ENCODE assay signal across 21 cellular contexts in genomic region chr17:2111691-2112090, GRCh38. TPM values are rescaled to one million over a fixed set of nuclear protein-coding genes. Genes with fewer than 3 reads are reported as not detected.
DNase-seq lines count a peak whose midpoint lies in the region; ATAC-seq and TF ChIP-seq lines count a peak whose summit lies in the region.
"Had no signal": no experiment of that assay in that cellular context is flagged by ENCODE, and none has a peak within 500 bp of the region (broad histone marks: within the 10 kb centered on the region; RNA-seq: fewer than 3 reads in every experiment).

No MANE protein-coding gene starts in this region.

- peaks cover 36% of the 10 kb centered on the region for H3K4me1 Mint-ChIP-seq in mesothelial cell of epicardium

- no peak overlapping the region for H2AFZ ChIP-seq in PC-3 (ENCODE audit: low read length)

- no peak for TF ChIP-seq EP300 in ovary (IDR thresholded peaks at IDR 0.05)

- POLR2A ChIA-PET in PC-3 (lab: Charles Lee; ENCODE audit: unreplicated experiment), result no interaction called here

- intact Hi-C loops in PC-3 (cut with micrococcal nuclease) (no loop called here), esophagus squamous epithelium (cut with DNase I) (no loop called here), ovary (cut with DNase I) (no loop called here)

- H3K36me3 ChIP-seq in PC-3 (ENCODE audit: low read depth, low read length) (no peaks in the 10 kb centered on the region), esophagus squamous epithelium (peaks cover 0 to 11% (median 0%) of the 10 kb centered on the region in 3 donors), ovary (no peaks in the 10 kb centered on the region)
- H3K36me3 ChIP-seq: pancreas, uterus had no signal

- H3K4me3 ChIP-seq in PC-3 (ENCODE audit: low read length) (no peak overlapping the region), esophagus squamous epithelium (no peak overlapping the region), ovary (no peak overlapping the region)
- H3K4me3 ChIP-seq: K562, mucosa of descending colon, pancreas, uterus had no signal

- no peak for TF ChIP-seq CTCF in C4-2B (conservative IDR thresholded peaks at IDR 0.05)
- no peak for TF ChIP-seq CTCF in PC-3 (conservative IDR thresholded peaks at IDR 0.05; ENCODE audit: low read depth, low read length)
- TF ChIP-seq CTCF in esophagus squamous epithelium (IDR thresholded peaks at IDR 0.05), result no peak
- no peak for TF ChIP-seq CTCF in mesothelial cell of epicardium (IDR thresholded peaks at IDR 0.05; ENCODE audit: unreplicated experiment)
- no peak for TF ChIP-seq CTCF in ovary (IDR thresholded peaks at IDR 0.05)

- peak; percentile 88 for DNase-seq in PC-3
- no peak for DNase-seq in esophagus squamous epithelium (lab: John Stamatoyannopoulos, UW)
- no peak for DNase-seq in mesothelial cell of epicardium (ENCODE audit: low spot score in 2 of 2, unreplicated experiment in 2 of 2)
- DNase-seq in LoVo (ENCODE audit: low spot score), result no peak
- DNase-seq in ovary, result no peak
- DNase-seq: activated CD4-positive, alpha-beta T cell treated with anti-CD3 and anti-CD28 coated beads for 1 hour; activated CD8-positive, alpha-beta memory T cell treated with anti-CD3 and anti-CD28 coated beads, Interleukin-2, amount 50 U/mL, for 4 hours; activated naive CD4-positive, alpha-beta T cell treated with Interleukin-2 at 50 U/mL for 16 hours; central memory CD4-positive, alpha-beta T cell; mucosa of descending colon; NCI-H1105; pancreas; SHP77; stimulated activated CD4-positive, alpha-beta T cell treated with anti-CD3 and anti-CD28 coated beads, Interleukin-12 subunit alpha, Interleukin-12 subunit beta, amount 100 ng/mL, for 4 hours; stimulated activated naive CD4-positive, alpha-beta T cell treated with Interleukin-2 at 50 U/mL for 16 hours; T-helper 2 cell; uterus had no signal

- no peaks in the 10 kb centered on the region for H3K79me2 ChIP-seq in PC-3 (ENCODE audit: low read length)

- H3K4me1 ChIP-seq in PC-3 (ENCODE audit: insufficient read depth, low read length) (peaks cover 11% of the 10 kb centered on the region), esophagus squamous epithelium (peaks cover 5 to 41% (median 8%) of the 10 kb centered on the region in 3 donors), ovary (ENCODE audit: insufficient read depth) (no peaks in the 10 kb centered on the region)
- H3K4me1 ChIP-seq: pancreas, uterus had no signal

- 50 to 77% methylated on average over 3 to 5 of the region's 5 CpGs for WGBS in esophagus squamous epithelium, 2 donors
- 73 to 78% (median 75%) methylated on average over 5 of the region's 5 CpGs for WGBS in ovary, 3 donors

- CTCF ChIA-PET in PC-3 (lab: Charles Lee), result no interaction called here

- peak overlapping the region; percentile 80 for H3K27ac Mint-ChIP-seq in mesothelial cell of epicardium

- peaks cover 2% of the 10 kb centered on the region for H3K36me3 Mint-ChIP-seq in mesothelial cell of epicardium

- H3K9me3 ChIP-seq in PC-3 (ENCODE audit: low read length) (no peaks in the 10 kb centered on the region), esophagus squamous epithelium (no peaks in the 10 kb centered on the region), ovary (no peaks in the 10 kb centered on the region)
- H3K9me3 ChIP-seq: mucosa of descending colon, pancreas, uterus had no signal

- H3K4me2 ChIP-seq in PC-3 (ENCODE audit: low read length), result peak overlapping the region; percentile 44; the same call in 1 of the 2 replicates

- H3K27me3 ChIP-seq in PC-3 (ENCODE audit: low read length) (no peaks in the 10 kb centered on the region), esophagus squamous epithelium (no peaks in the 10 kb centered on the region), ovary (no peaks in the 10 kb centered on the region)
- H3K27me3 ChIP-seq: pancreas, uterus had no signal

- TF ChIP-seq POLR2A in esophagus squamous epithelium (IDR thresholded peaks at IDR 0.05) (no peak), ovary (IDR thresholded peaks at IDR 0.05) (no peak)

- H3F3A ChIP-seq in PC-3 (ENCODE audit: low read length, unreplicated experiment), result no peaks in the 10 kb centered on the region

- no peaks in the 10 kb centered on the region for H3K27me3 Mint-ChIP-seq in mesothelial cell of epicardium (ENCODE audit: low read depth)

- H4K20me1 ChIP-seq in PC-3 (ENCODE audit: low read length), result no peaks in the 10 kb centered on the region

- H3K27ac ChIP-seq in C4-2B (peak overlapping the region; percentile 69), PC-3 (ENCODE audit: low read length) (0 out of 2 replicates have a peak overlapping the region, but pooled peaks have one; percentile 13), esophagus squamous epithelium (peak overlapping the region; percentile 1 to 65 (median 12)), ovary (no peak overlapping the region)
- H3K27ac ChIP-seq: pancreas, uterus had no signal

- H3K9me3 Mint-ChIP-seq in mesothelial cell of epicardium, result peaks cover 1% of the 10 kb centered on the region

- no peaks in the 10 kb centered on the region for H3K9me2 ChIP-seq in PC-3 (replicated peaks; ENCODE audit: low read length)

- BruUV-seq in PC-3 (replicated peaks; lab: Mats Ljungman, UMichigan), result no TSS peak

- H3K4me3 Mint-ChIP-seq in mesothelial cell of epicardium, result no peak overlapping the region

- peak; percentile 71 for ATAC-seq in PC-3
- no peak for ATAC-seq in HG03108 (IDR thresholded peaks at IDR 0.05; ENCODE audit: unreplicated experiment)
- ATAC-seq in GM19452 (IDR thresholded peaks at IDR 0.05; ENCODE audit: unreplicated experiment), result no peak
- ATAC-seq: K562, mucosa of descending colon, pancreas had no signal

- no peak overlapping the region for H3K9ac ChIP-seq in PC-3 (ENCODE audit: low read length)

RNA-seq across cellular contexts. Expression of gene HIC1, which starts 56.8 kb away (rescaled TPM):
- 2.0 and 4.4 TPM in 2 replicates for total RNA-seq in PC-3 (2014; rRNA removed)
- 10 to 100 TPM in 1 of 4 donors, 1 to 10 TPM in 3; 2.1 to 14.1 (median 5.9) TPM for total RNA-seq in esophagus squamous epithelium
- total RNA-seq in mesothelial cell of epicardium, result 97.9 to 99.3 TPM (median 98.9 TPM) in 3 replicates
- 100 to 1,000 TPM in 1 of 7 donors, 10 to 100 TPM in 6; 35.0 to 108 (median 68.0) TPM for total RNA-seq in ovary
- 10 to 100 TPM in 1 of 2 donors, 1 to 10 TPM in 1; 3.9 to 16.3 TPM for polyA plus RNA-seq in ovary

Comparison
In these comparisons a context has a peak if more than half of its experiments do, and no peak if none do; other contexts are left out.
1. H3K27ac ChIP-seq: peak in C4-2B (single experiment), PC-3 (single experiment) and esophagus squamous epithelium (4 of 4); none in ovary (0 of 2).